In genomic region chr2:236819275-236820002, GRCh38 we compare ENCODE assay signal across 18 cellular contexts.
A peak's percentile ranks its signal among the peaks of the same experiment; 100 is the strongest.
DNase-seq lines count a peak whose midpoint lies in the region; ATAC-seq and TF ChIP-seq lines count a peak whose summit lies in the region.
"Had no signal": no experiment of that assay in that cellular context is flagged by ENCODE, and none has a peak within 500 bp of the region (broad histone marks: within the 10 kb centered on the region; RNA-seq: fewer than 3 reads in every experiment).

No MANE protein-coding gene starts in this region.

- POLR2A ChIA-PET in PC-3 (lab: Charles Lee; ENCODE audit: unreplicated experiment): no interaction called here

- H3K27ac Mint-ChIP-seq in endodermal cell: no peak overlapping the region
- H3K27ac Mint-ChIP-seq: IgD-negative memory B cell had no signal

- H3K4me3 ChIP-seq in PC-3 (ENCODE audit: low read length): no peak overlapping the region
- H3K4me3 ChIP-seq in endodermal cell (ENCODE audit: low read length): no peak overlapping the region
- H3K4me3 ChIP-seq: SJSA1 had no signal

- no peak overlapping the region for H3K4me2 ChIP-seq in PC-3 (ENCODE audit: low read length)

- H3K9me3 Mint-ChIP-seq in endodermal cell: peaks cover 12% of the 10 kb centered on the region

- WGBS in endodermal cell (ENCODE audit: insufficient coverage in 1 of 2, insufficient read length in 1 of 2), 2 experiments: 85 to 96% methylated on average over 13 to 19 of the region's 19 CpGs

- H4K20me1 ChIP-seq in PC-3 (ENCODE audit: low read length): no peaks in the 10 kb centered on the region

- CTCF ChIA-PET in PC-3 (lab: Charles Lee): no interaction called here

- H3K36me3 ChIP-seq in PC-3 (ENCODE audit: low read depth, low read length) (no peaks in the 10 kb centered on the region), endodermal cell (ENCODE audit: control insufficient read depth, insufficient read depth, low read length) (no peaks in the 10 kb centered on the region)
- H3K36me3 ChIP-seq: SJSA1 had no signal

- TF ChIP-seq CTCF in PC-3 (conservative IDR thresholded peaks at IDR 0.05; ENCODE audit: low read depth, low read length) (0 out of 2 replicates have a peak, but pooled peaks have one; percentile 16), endodermal cell (conservative IDR thresholded peaks at IDR 0.05) (peak; percentile 51)

- H3F3A ChIP-seq in PC-3 (ENCODE audit: low read length, unreplicated experiment): no peaks in the 10 kb centered on the region

- no peak overlapping the region for H2AFZ ChIP-seq in PC-3 (ENCODE audit: low read length)

- ATAC-seq in PC-3 (no peak), sciatic nerve (peak; percentile 18), GM21717 (IDR thresholded peaks at IDR 0.05; ENCODE audit: unreplicated experiment) (no peak), HG02938 (IDR thresholded peaks at IDR 0.05; ENCODE audit: unreplicated experiment) (no peak)

- H3K9me2 ChIP-seq in PC-3 (replicated peaks; ENCODE audit: low read length): no peaks in the 10 kb centered on the region

- intact Hi-C loops in PC-3 (cut with micrococcal nuclease) (no loop called here), sciatic nerve (cut with DNase I) (no loop called here)

- H3K4me1 Mint-ChIP-seq in endodermal cell: peaks cover 20% of the 10 kb centered on the region
- H3K4me1 Mint-ChIP-seq: CD14-positive monocyte, IgD-negative memory B cell had no signal

- no peaks in the 10 kb centered on the region for H3K79me2 ChIP-seq in PC-3 (ENCODE audit: low read length)

- no peaks in the 10 kb centered on the region for H3K27me3 ChIP-seq in PC-3 (ENCODE audit: low read length)
- H3K27me3 ChIP-seq in endodermal cell (ENCODE audit: control insufficient read depth, insufficient read depth, low read length, poor library complexity, severe bottlenecking): no peaks in the 10 kb centered on the region
- H3K27me3 ChIP-seq: SJSA1 had no signal

- no TSS peak for BruUV-seq in PC-3 (replicated peaks; lab: Mats Ljungman, UMichigan)

- DNase-seq in DMS79 (lab: John Stamatoyannopoulos, UW) (peak; percentile 85), PC-3 (no peak), endodermal cell (no peak), sciatic nerve (ENCODE audit: low spot score) (no peak), substantia nigra (lab: John Stamatoyannopoulos, UW) (no peak), SHP77 (lab: John Stamatoyannopoulos, UW) (no peak)
- DNase-seq: DMS153; HCEC 1CT; Kasumi-1; MM.1S; NK-92 treated with Interleukin-12 subunit alpha and Interleukin-12 subunit beta, amount 100 ng/mL, for 24 hours; OCI-M1; RPMI8226 had no signal

- no peak overlapping the region for H3K9ac ChIP-seq in PC-3 (ENCODE audit: low read length)
- H3K9ac ChIP-seq in endodermal cell (ENCODE audit: extremely low read depth, low read length, poor library complexity, severe bottlenecking): no peak overlapping the region

- H3K4me1 ChIP-seq in PC-3 (ENCODE audit: insufficient read depth, low read length) (peaks cover 9% of the 10 kb centered on the region), endodermal cell (ENCODE audit: control insufficient read depth, insufficient read depth, low read length) (peaks cover 9% of the 10 kb centered on the region)
- H3K4me1 ChIP-seq: SJSA1 had no signal

- no peaks in the 10 kb centered on the region for H3K36me3 Mint-ChIP-seq in endodermal cell (ENCODE audit: low read depth)
- H3K36me3 Mint-ChIP-seq: CD14-positive monocyte, IgD-negative memory B cell had no signal

- H3K4me3 Mint-ChIP-seq in endodermal cell: no peak overlapping the region
- H3K4me3 Mint-ChIP-seq: IgD-negative memory B cell had no signal

- H3K9me3 ChIP-seq in PC-3 (ENCODE audit: low read length): no peaks in the 10 kb centered on the region
- peaks cover 12% of the 10 kb centered on the region for H3K9me3 ChIP-seq in endodermal cell (ENCODE audit: control insufficient read depth, low read length)
- H3K9me3 ChIP-seq: SJSA1 had no signal

- H3K27ac ChIP-seq in PC-3 (ENCODE audit: low read length): no peak overlapping the region
- H3K27ac ChIP-seq in endodermal cell (ENCODE audit: low read depth, low read length): no peak overlapping the region
- H3K27ac ChIP-seq in substantia nigra (ENCODE audit: low read depth, low read length, poor library complexity, severe bottlenecking): no peak overlapping the region
- H3K27ac ChIP-seq: SJSA1 had no signal

- H3K27me3 Mint-ChIP-seq in endodermal cell (ENCODE audit: insufficient read depth): peaks cover 4% of the 10 kb centered on the region
